ENCODE assay signal across 10 cellular contexts in the genomic region with DNA sequence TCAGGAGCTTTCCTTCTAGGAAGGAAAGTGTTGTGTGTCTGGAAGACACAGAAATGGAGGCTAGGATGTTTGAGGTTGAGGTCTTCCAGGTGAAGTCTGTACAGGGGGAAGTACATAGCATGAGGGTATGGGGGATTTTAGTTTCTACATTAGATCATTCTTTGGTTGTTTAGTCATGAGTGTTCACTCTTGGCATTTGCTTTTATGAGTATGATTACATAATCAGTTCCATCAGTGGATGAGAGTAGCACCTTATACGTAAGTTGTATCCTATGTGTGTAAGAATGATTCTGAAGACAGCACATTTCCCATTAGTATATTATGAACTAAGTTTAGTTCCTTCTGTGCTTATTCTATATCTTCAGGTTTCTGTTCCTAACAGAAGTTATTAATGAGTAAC. TPM values are rescaled to one million over a fixed set of nuclear protein-coding genes. Genes with fewer than 3 reads are reported as not detected.
DNase-seq lines count a peak whose midpoint lies in the region; ATAC-seq and TF ChIP-seq lines count a peak whose summit lies in the region.
"Had no signal": no experiment of that assay in that cellular context is flagged by ENCODE, and none has a peak within 500 bp of the region (broad histone marks: within the 10 kb centered on the region; RNA-seq: fewer than 3 reads in every experiment).

No MANE protein-coding gene starts in this region.

- ATAC-seq in activated CD4-positive, alpha-beta T cell treated with anti-CD3 and anti-CD28 coated beads for 36 hours: peak; percentile 34
- ATAC-seq in stimulated activated memory B cell treated with anti-CD40 and anti-IgM and Interleukin-4, amounts not matched to agents 10 μg/mL and 1 μg/mL and 100 μg/mL, for 72 hours: no peak
- no peak for ATAC-seq in GM21576 (IDR thresholded peaks at IDR 0.05; ENCODE audit: unreplicated experiment)

- TF ChIP-seq CTCF in OCI-LY7 (conservative IDR thresholded peaks at IDR 0.05; ENCODE audit: low read length) (no peak), esophagus muscularis mucosa (IDR thresholded peaks at IDR 0.05) (no peak)

- CTCF ChIA-PET in activated CD4-positive, alpha-beta T cell treated with anti-CD3 and anti-CD28 coated beads for 36 hours (lab: Charles Lee): interaction anchor here (0.6 to 1.5 kb wide), 3 partner anchors 12 to 163 kb away, joined by 3 to 9 read pairs (median 4); no protein-coding TSS in a partner anchor
- CTCF ChIA-PET in OCI-LY7 (lab: Charles Lee; ENCODE audit: unreplicated experiment): interaction anchor here (1.6 kb wide), 1 partner anchor 11 kb away, joined by 3 read pairs; no protein-coding TSS in a partner anchor

- POLR2A ChIA-PET in activated CD4-positive, alpha-beta T cell treated with anti-CD3 and anti-CD28 coated beads for 36 hours (lab: Charles Lee): no interaction called here
- POLR2A ChIA-PET in OCI-LY7 (lab: Charles Lee): interaction anchor here (0.7 to 2.0 kb wide), 5 partner anchors 9 to 108 kb away, joined by 3 to 11 read pairs (median 6); no protein-coding TSS in a partner anchor

- H3K4me1 ChIP-seq in OCI-LY7 (ENCODE audit: insufficient read depth, low read length, poor library complexity, severe bottlenecking) (peaks cover 43% of the 10 kb centered on the region), esophagus muscularis mucosa (peaks cover 21 to 58% (median 43%) of the 10 kb centered on the region in 4 donors)

- H3K4me3 Mint-ChIP-seq in activated CD4-positive, alpha-beta T cell treated with anti-CD3 and anti-CD28 coated beads for 36 hours: peak overlapping the region; percentile 81
- peak overlapping the region; percentile 94 for H3K4me3 Mint-ChIP-seq in stimulated activated memory B cell treated with anti-CD40 and anti-IgM and Interleukin-4, amounts not matched to agents 10 μg/mL and 1 μg/mL and 100 μg/mL, for 72 hours

- WGBS in esophagus muscularis mucosa: 100% methylated on average over 1 of the region's 1 CpG

- intact Hi-C loops in activated CD4-positive, alpha-beta T cell treated with anti-CD3 and anti-CD28 coated beads for 36 hours (cut with DNase I, micrococcal nuclease): loop anchor here (5.0 kb wide), 5 partner anchors 131 to 1711 kb away; a partner anchor contains a TSS
- intact Hi-C loops in OCI-LY7 (cut with micrococcal nuclease; ENCODE audit: unreplicated experiment): loop anchor here (5.0 to 10.0 kb wide), 4 partner anchors 159 to 1229 kb away; a partner anchor contains a TSS
- intact Hi-C loops in esophagus muscularis mucosa (cut with DNase I): loop anchor here (5.0 to 10.0 kb wide), 4 partner anchors 131 to 423 kb away; a partner anchor contains a TSS

- H3K9me2 ChIP-seq in OCI-LY7 (ENCODE audit: insufficient read depth, low read length): no peaks in the 10 kb centered on the region

- peak overlapping the region; percentile 92 for H3K27ac Mint-ChIP-seq in activated CD4-positive, alpha-beta T cell treated with anti-CD3 and anti-CD28 coated beads for 36 hours
- H3K27ac Mint-ChIP-seq in stimulated activated memory B cell treated with anti-CD40 and anti-IgM and Interleukin-4, amounts not matched to agents 10 μg/mL and 1 μg/mL and 100 μg/mL, for 72 hours: peak overlapping the region; percentile 82

- H2AFZ ChIP-seq in OCI-LY7 (ENCODE audit: low read length): no peak overlapping the region

- H3K36me3 Mint-ChIP-seq in activated CD4-positive, alpha-beta T cell treated with anti-CD3 and anti-CD28 coated beads for 36 hours (ENCODE audit: low read depth): peaks cover 15% of the 10 kb centered on the region
- peaks cover 9% of the 10 kb centered on the region for H3K36me3 Mint-ChIP-seq in stimulated activated memory B cell treated with anti-CD40 and anti-IgM and Interleukin-4, amounts not matched to agents 10 μg/mL and 1 μg/mL and 100 μg/mL, for 72 hours

- no peak for TF ChIP-seq EP300 in esophagus muscularis mucosa (IDR thresholded peaks at IDR 0.05)

- peaks cover 58% of the 10 kb centered on the region for H3K79me2 ChIP-seq in OCI-LY7 (ENCODE audit: insufficient read depth, low read depth, low read length)

- BruUV-seq in OCI-LY7 (replicated peaks; lab: Mats Ljungman, UMichigan): no TSS peak

- H3K4me2 ChIP-seq in OCI-LY7 (ENCODE audit: low read length): peak overlapping the region; percentile 90

- peaks cover 66% of the 10 kb centered on the region for H3K4me1 Mint-ChIP-seq in activated CD4-positive, alpha-beta T cell treated with anti-CD3 and anti-CD28 coated beads for 36 hours
- H3K4me1 Mint-ChIP-seq in stimulated activated memory B cell treated with anti-CD40 and anti-IgM and Interleukin-4, amounts not matched to agents 10 μg/mL and 1 μg/mL and 100 μg/mL, for 72 hours: peaks cover 76% of the 10 kb centered on the region

- H3K36me3 ChIP-seq in OCI-LY7 (ENCODE audit: insufficient read depth, low read length) (no peaks in the 10 kb centered on the region; the same call in 1 of the 2 replicates), esophagus muscularis mucosa (no peaks in the 10 kb centered on the region)

- H4K20me1 ChIP-seq in OCI-LY7 (ENCODE audit: insufficient read depth, low read length): peaks cover 47% of the 10 kb centered on the region

- H3K9me3 ChIP-seq in OCI-LY7 (ENCODE audit: low read length): no peaks in the 10 kb centered on the region; the same call in 1 of the 2 replicates
- H3K9me3 ChIP-seq in esophagus muscularis mucosa: no peaks in the 10 kb centered on the region

- H3K27ac ChIP-seq in OCI-LY7 (ENCODE audit: low read depth, low read length, poor library complexity, severe bottlenecking) (no peak overlapping the region), esophagus muscularis mucosa (replicated peaks in 1 of 4) (no peak overlapping the region)

- H3K9me3 Mint-ChIP-seq in activated CD4-positive, alpha-beta T cell treated with anti-CD3 and anti-CD28 coated beads for 36 hours (ENCODE audit: low read depth): peaks cover 15% of the 10 kb centered on the region
- H3K9me3 Mint-ChIP-seq in stimulated activated memory B cell treated with anti-CD40 and anti-IgM and Interleukin-4, amounts not matched to agents 10 μg/mL and 1 μg/mL and 100 μg/mL, for 72 hours: peaks cover 10% of the 10 kb centered on the region

- H3K27me3 Mint-ChIP-seq in activated CD4-positive, alpha-beta T cell treated with anti-CD3 and anti-CD28 coated beads for 36 hours: peaks cover 10% of the 10 kb centered on the region
- no peaks in the 10 kb centered on the region for H3K27me3 Mint-ChIP-seq in stimulated activated memory B cell treated with anti-CD40 and anti-IgM and Interleukin-4, amounts not matched to agents 10 μg/mL and 1 μg/mL and 100 μg/mL, for 72 hours

- peak overlapping the region; percentile 74 for H3K4me3 ChIP-seq in OCI-LY7 (ENCODE audit: low read depth, low read length, poor library complexity, severe bottlenecking)
- H3K4me3 ChIP-seq in esophagus muscularis mucosa: peak overlapping the region; percentile 68 to 94 (median 72)

- H3K27me3 ChIP-seq in esophagus muscularis mucosa: no peaks in the 10 kb centered on the region

- DNase-seq in activated CD4-positive, alpha-beta T cell treated with anti-CD3 and anti-CD28 coated beads for 36 hours: no peak
- DNase-seq in activated CD4-positive, alpha-beta T cell treated with anti-CD3 and anti-CD28 coated beads for 1 hour: no peak
- DNase-seq in OCI-LY7 (ENCODE audit: low spot score): peak; percentile 10
- DNase-seq in esophagus muscularis mucosa (ENCODE audit: extremely low spot score): no peak
- DNase-seq in stimulated activated CD4-positive, alpha-beta T cell treated with anti-CD3 and anti-CD28 coated beads, Interleukin-1b, Interleukin-23, amount 100 ng/mL, for 48 hours: no peak
- DNase-seq in anterior cingulate cortex (lab: John Stamatoyannopoulos, UW): no peak
- DNase-seq: kidney glomerular epithelial cell; stimulated activated naive CD4-positive, alpha-beta T cell treated with Interleukin-2 at 50 U/mL for 16 hours had no signal

- no peak for TF ChIP-seq POLR2A in esophagus muscularis mucosa (IDR thresholded peaks at IDR 0.05; ENCODE audit: low read depth)

RNA-seq across cellular contexts. Expression of a gene that starts 1.9 kb away (rescaled TPM):
- 10 to 100 TPM; 22.1 to 33.7 TPM for total RNA-seq in activated CD4-positive, alpha-beta T cell treated with anti-CD3 and anti-CD28 coated beads for 36 hours
- total RNA-seq in OCI-LY7 (2014; rRNA removed; shearing (Covaris generic)): 33.6 and 51.4 TPM in 2 replicates
- 68.4 and 76.4 TPM in 2 replicates for total RNA-seq in OCI-LY7 (2022)
- total RNA-seq in esophagus muscularis mucosa: 10 to 100 TPM; 41.9 to 52.3 (median 45.7) TPM
